ENCODE assay signal across 19 cellular contexts in the genomic region with DNA sequence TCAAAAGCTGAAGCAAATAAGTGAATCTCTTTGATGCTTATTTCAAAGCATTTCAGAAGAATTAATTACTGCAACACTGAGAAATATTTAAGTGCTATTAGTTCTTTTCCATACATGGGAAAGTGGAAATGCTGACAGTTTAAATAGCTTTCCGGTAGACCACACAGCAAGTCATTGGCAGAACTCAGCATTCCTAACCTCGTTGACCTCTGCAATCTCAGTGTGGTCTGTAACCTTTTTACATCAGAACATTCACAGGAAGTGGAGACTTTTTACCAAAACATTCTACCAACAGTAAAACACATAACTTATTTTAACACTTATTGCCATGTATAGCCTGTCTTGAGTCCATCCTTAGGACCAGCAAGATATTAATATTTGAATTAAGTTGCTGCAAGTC.
DNase-seq lines count a peak whose midpoint lies in the region; ATAC-seq and TF ChIP-seq lines count a peak whose summit lies in the region.
"Had no signal": no experiment of that assay in that cellular context is flagged by ENCODE, and none has a peak within 500 bp of the region (broad histone marks: within the 10 kb centered on the region; RNA-seq: fewer than 3 reads in every experiment).

No MANE protein-coding gene starts in this region.

- no peaks in the 10 kb centered on the region for H3K79me1 ChIP-seq in neuronal stem cell (ENCODE audit: low read depth, low read length)

- POLR2A ChIA-PET in WTC11 (lab: Charles Lee) = no interaction called here

- no peak overlapping the region for H2BK5ac ChIP-seq in neuronal stem cell (ENCODE audit: low read length)

- intact Hi-C loops in mucosa of descending colon (cut with DNase I, micrococcal nuclease) = no loop called here

- no peaks in the 10 kb centered on the region for H3K27me3 ChIP-seq in neuronal stem cell (ENCODE audit: control insufficient read depth in 3 of 3, insufficient read depth in 3 of 3, low read depth in 1 of 3, low read length in 3 of 3)
- H3K27me3 ChIP-seq: dorsolateral prefrontal cortex, foreskin keratinocyte had no signal

- H3K9me3 Mint-ChIP-seq in WTC11 = no peaks in the 10 kb centered on the region
- H3K9me3 Mint-ChIP-seq: T-helper 1 cell treated with Interleukin-12 subunit alpha and Interleukin-12 subunit beta and Interleukin-4 antibody, amounts not matched to agents 30 μg/mL and 1 μg/mL, for 36 hours had no signal

- no peaks in the 10 kb centered on the region for H3K36me3 ChIP-seq in neuronal stem cell (replicated peaks in 1 of 2; ENCODE audit: control insufficient read depth in 2 of 2, insufficient read depth in 2 of 2, low read length in 2 of 2)
- H3K36me3 ChIP-seq in mucosa of descending colon (ENCODE audit: low read depth) = no peaks in the 10 kb centered on the region
- H3K36me3 ChIP-seq: thoracic aorta had no signal

- no peak overlapping the region for H2AK5ac ChIP-seq in neuronal stem cell (ENCODE audit: low read depth, low read length)

- H3K14ac ChIP-seq in neuronal stem cell (ENCODE audit: low read length) = no peak overlapping the region

- H3K4me1 ChIP-seq in neuronal stem cell (ENCODE audit: control insufficient read depth in 2 of 2, insufficient read depth in 1 of 2, low read depth in 1 of 2, low read length in 2 of 2) = peaks cover 4 to 19% of the 10 kb centered on the region in 2 donors
- no peaks in the 10 kb centered on the region for H3K4me1 ChIP-seq in mucosa of descending colon (ENCODE audit: low read depth)
- H3K4me1 ChIP-seq: foreskin keratinocyte had no signal

- no peak overlapping the region for H4K8ac ChIP-seq in neuronal stem cell (ENCODE audit: low read depth, low read length)

- H3K4me2 ChIP-seq in neuronal stem cell (ENCODE audit: insufficient read depth, low read length, poor library complexity, severe bottlenecking) = no peak overlapping the region

- no peaks in the 10 kb centered on the region for H3K36me3 Mint-ChIP-seq in WTC11
- H3K36me3 Mint-ChIP-seq: mesothelial cell of epicardium had no signal

- no peak overlapping the region for H4K91ac ChIP-seq in neuronal stem cell (ENCODE audit: low read depth, low read length, poor library complexity)

- WGBS in neuronal stem cell (ENCODE audit: extremely low coverage in 2 of 2, insufficient read length in 2 of 2, insufficient replicate concordance in 1 of 2), 2 donors = no CpG with 5 or more reads among the region's 2 CpGs

- 0 out of 2 replicates have a peak, but pooled peaks cover 2% of the 10 kb centered on the region for H3K27me3 Mint-ChIP-seq in WTC11 (ENCODE audit: low read depth)
- H3K27me3 Mint-ChIP-seq: progenitor cell of endocrine pancreas had no signal

- H3K9me3 ChIP-seq in neuronal stem cell (replicated peaks in 1 of 2; ENCODE audit: control insufficient read depth in 2 of 2, insufficient read depth in 1 of 2, low read depth in 1 of 2, low read length in 2 of 2) = no peaks in the 10 kb centered on the region
- no peaks in the 10 kb centered on the region for H3K9me3 ChIP-seq in mucosa of descending colon
- H3K9me3 ChIP-seq: thoracic aorta had no signal

- no peak overlapping the region for H3K27ac ChIP-seq in neuronal stem cell (replicated peaks; ENCODE audit: low read length)
- H3K27ac ChIP-seq: dorsolateral prefrontal cortex, foreskin keratinocyte, thoracic aorta had no signal

- H2AFZ ChIP-seq in neuronal stem cell (ENCODE audit: low read length) = peak overlapping the region; percentile 46

- no peak overlapping the region for H3K4ac ChIP-seq in neuronal stem cell (ENCODE audit: low read length)

- TF ChIP-seq CTCF in WTC11 (IDR thresholded peaks at IDR 0.05) = no peak
- no peak for TF ChIP-seq CTCF in foreskin fibroblast (IDR thresholded peaks at IDR 0.05; ENCODE audit: low read depth, low read length)
- no peak for TF ChIP-seq CTCF in mucosa of descending colon (IDR thresholded peaks at IDR 0.05)

- no peak overlapping the region for H2BK120ac ChIP-seq in neuronal stem cell (ENCODE audit: low read depth, low read length)

- CTCF ChIA-PET in WTC11 (lab: Charles Lee) = interaction anchor here (0.9 to 1.0 kb wide), 2 partner anchors 51 to 77 kb away, joined by 3 read pairs; no protein-coding TSS in a partner anchor

- H3K18ac ChIP-seq in neuronal stem cell (ENCODE audit: low read length) = no peak overlapping the region

- H3K4me3 ChIP-seq in foreskin fibroblast (ENCODE audit: low read depth in 1 of 2, low read length in 2 of 2) = no peak overlapping the region
- no peak overlapping the region for H3K4me3 ChIP-seq in neuronal stem cell (ENCODE audit: low read length in 2 of 2)
- H3K4me3 ChIP-seq in mucosa of descending colon = no peak overlapping the region
- H3K4me3 ChIP-seq: dorsolateral prefrontal cortex, thoracic aorta had no signal

- peak; percentile 13 for DNase-seq in EH (ENCODE audit: low read depth)
- DNase-seq in WTC11 (ENCODE audit: low spot score) = no peak
- DNase-seq in foreskin fibroblast = peak; percentile 11 to 13
- peak; percentile 42 for DNase-seq in neuronal stem cell (ENCODE audit: low spot score)
- DNase-seq in NOMO-1 treated with dmso at 0.1 percent for 144 hours (lab: John Stamatoyannopoulos, UW; ENCODE audit: unreplicated experiment) = no peak
- no peak for DNase-seq in NCI-H2107 treated with DMSO at 0.1 percent for 48 hours (lab: John Stamatoyannopoulos, UW; ENCODE audit: unreplicated experiment)
- DNase-seq in mucosa of descending colon = no peak
- DNase-seq: activated effector memory CD4-positive, alpha-beta T cell treated with anti-CD3 and anti-CD28 coated beads, Interleukin-2, amount 50 U/mL, for 16 hours; aorta; dorsolateral prefrontal cortex; foreskin keratinocyte; MM.1S; NCI-H774; stimulated activated CD4-positive, alpha-beta T cell treated with anti-CD3 and anti-CD28 coated beads, Interleukin-1b, Interleukin-23, amount 100 ng/mL, for 48 hours had no signal

- H3K23ac ChIP-seq in neuronal stem cell (ENCODE audit: low read depth, low read length, poor library complexity) = no peak overlapping the region

- peaks cover 6% of the 10 kb centered on the region for H3K4me1 Mint-ChIP-seq in WTC11

- no peak overlapping the region for H2BK12ac ChIP-seq in neuronal stem cell (ENCODE audit: low read length)

- H3K27ac Mint-ChIP-seq in WTC11 = no peak overlapping the region
- H3K27ac Mint-ChIP-seq: mesothelial cell of epicardium; progenitor cell of endocrine pancreas; T-helper 1 cell treated with Interleukin-12 subunit alpha and Interleukin-12 subunit beta and Interleukin-4 antibody, amounts not matched to agents 30 μg/mL and 1 μg/mL, for 36 hours had no signal

- no peak overlapping the region for H3K9ac ChIP-seq in neuronal stem cell (ENCODE audit: low read depth, low read length, poor library complexity)

- ATAC-seq in WTC11 = peak; percentile 53
- ATAC-seq in GM21423 (IDR thresholded peaks at IDR 0.05; ENCODE audit: unreplicated experiment) = no peak
- ATAC-seq in mucosa of descending colon = no peak
- ATAC-seq: foreskin keratinocyte had no signal

- no peak overlapping the region for H3K4me3 Mint-ChIP-seq in WTC11
- H3K4me3 Mint-ChIP-seq: mesothelial cell of epicardium; T-helper 1 cell treated with Interleukin-12 subunit alpha and Interleukin-12 subunit beta and Interleukin-4 antibody, amounts not matched to agents 30 μg/mL and 1 μg/mL, for 36 hours had no signal

- H2BK15ac ChIP-seq in neuronal stem cell (ENCODE audit: low read length) = no peak overlapping the region

TF ChIP-seq in WTC11, 78 proteins besides CTCF, POLR2A, EP300 and RAD21 (continues in another document):
- TF ChIP-seq TEAD1 (CRISPR knock-in tag; IDR thresholded peaks at IDR 0.05) (no peak), ZNF416 (CRISPR knock-in tag; IDR thresholded peaks at IDR 0.05) (no peak), OVOL2 (CRISPR knock-in tag; IDR thresholded peaks at IDR 0.05; ENCODE audit: borderline replicate concordance) (no peak), CREM (CRISPR knock-in tag; IDR thresholded peaks at IDR 0.05) (no peak)
- TF ChIP-seq, protein P1, sequence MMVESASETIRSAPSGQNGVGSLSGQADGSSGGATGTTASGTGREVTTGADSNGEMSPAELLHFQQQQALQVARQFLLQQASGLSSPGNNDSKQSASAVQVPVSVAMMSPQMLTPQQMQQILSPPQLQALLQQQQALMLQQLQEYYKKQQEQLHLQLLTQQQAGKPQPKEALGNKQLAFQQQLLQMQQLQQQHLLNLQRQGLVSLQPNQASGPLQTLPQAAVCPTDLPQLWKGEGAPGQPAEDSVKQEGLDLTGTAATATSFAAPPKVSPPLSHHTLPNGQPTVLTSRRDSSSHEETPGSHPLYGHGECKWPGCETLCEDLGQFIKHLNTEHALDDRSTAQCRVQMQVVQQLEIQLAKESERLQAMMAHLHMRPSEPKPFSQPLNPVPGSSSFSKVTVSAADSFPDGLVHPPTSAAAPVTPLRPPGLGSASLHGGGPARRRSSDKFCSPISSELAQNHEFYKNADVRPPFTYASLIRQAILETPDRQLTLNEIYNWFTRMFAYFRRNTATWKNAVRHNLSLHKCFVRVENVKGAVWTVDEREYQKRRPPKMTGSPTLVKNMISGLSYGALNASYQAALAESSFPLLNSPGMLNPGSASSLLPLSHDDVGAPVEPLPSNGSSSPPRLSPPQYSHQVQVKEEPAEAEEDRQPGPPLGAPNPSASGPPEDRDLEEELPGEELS (CRISPR knock-in tag; IDR thresholded peaks at IDR 0.05) = no peak

Comparison
In these comparisons a context has a peak if more than half of its experiments do, and no peak if none do; other contexts are left out.
1. DNase-seq: peak in EH (single experiment), foreskin fibroblast (2 of 2) and neuronal stem cell (single experiment); none in WTC11 (single experiment), NOMO-1 treated with dmso at 0.1 percent for 144 hours (single experiment), NCI-H2107 treated with DMSO at 0.1 percent for 48 hours (single experiment) and mucosa of descending colon (0 of 3).